In the genomic region with DNA sequence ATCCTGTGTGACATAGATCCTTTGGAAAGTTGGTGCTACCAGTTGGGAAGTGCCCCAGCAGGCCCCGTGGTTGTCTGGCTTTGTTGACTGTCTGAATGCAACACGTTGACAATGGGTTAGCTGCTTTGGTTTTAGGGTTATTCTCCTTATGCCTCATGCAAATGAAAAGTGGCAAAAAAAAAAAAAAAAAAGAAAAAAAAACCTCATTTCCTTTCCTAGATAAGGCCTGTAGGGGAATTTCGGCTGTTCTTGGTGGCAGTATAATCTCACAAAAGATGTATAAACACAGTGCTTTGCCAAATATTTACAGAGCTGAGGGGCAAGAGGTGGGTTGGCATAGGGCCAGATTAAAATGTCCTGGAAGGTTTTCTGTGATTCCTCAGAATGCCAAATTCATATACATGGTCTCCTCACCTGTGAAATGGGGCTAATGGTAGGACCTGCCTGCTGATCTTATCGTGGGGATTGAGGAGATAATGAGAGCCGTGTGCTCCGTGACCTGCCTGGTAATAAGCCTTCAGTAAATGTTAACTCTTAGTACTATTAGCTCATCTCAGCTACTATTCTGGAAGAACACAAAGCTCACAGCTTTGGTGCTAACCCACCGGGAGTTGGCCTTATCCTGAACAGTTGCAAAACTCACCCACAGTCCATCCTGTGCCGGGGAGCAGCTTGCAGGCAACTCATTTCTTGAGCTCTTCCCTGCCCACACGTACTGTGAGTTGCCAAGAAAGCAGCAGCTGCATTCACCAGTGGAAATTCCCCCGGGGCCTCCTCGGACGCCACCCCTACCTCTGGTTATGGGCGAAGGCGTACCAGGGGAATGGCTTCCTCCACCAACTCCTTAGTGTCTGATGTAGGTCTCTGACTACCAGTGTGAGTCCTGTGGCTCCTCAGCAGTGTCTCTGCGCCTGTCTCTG, we compare ENCODE assay signal across 8 cellular contexts.
DNase-seq lines count a peak whose midpoint lies in the region; ATAC-seq and TF ChIP-seq lines count a peak whose summit lies in the region.

No MANE protein-coding gene starts in this region.

- no peak for TF ChIP-seq CTCF in A673 (conservative IDR thresholded peaks at IDR 0.05; ENCODE audit: low read depth, low read length)

- no peaks in the 10 kb centered on the region for H3K27me3 ChIP-seq in A673 (replicated peaks; ENCODE audit: insufficient read depth, low read depth, low read length, poor library complexity)

- H3K36me3 ChIP-seq in A673 (ENCODE audit: insufficient read depth, low read length, poor library complexity, severe bottlenecking): no peaks in the 10 kb centered on the region

- CTCF ChIA-PET in A673 (lab: Charles Lee): no interaction called here

- H3K9me3 ChIP-seq in A673 (ENCODE audit: low read depth, low read length, poor library complexity, severe bottlenecking): no peaks in the 10 kb centered on the region

- H3K27ac ChIP-seq in A673 (ENCODE audit: low read depth, low read length, poor library complexity, severe bottlenecking): no peak overlapping the region

- no TSS peak for BruUV-seq in A673 (replicated peaks; lab: Mats Ljungman, UMichigan)

- DNase-seq in DMS53 treated with DMSO at 0.1 percent for 48 hours (lab: John Stamatoyannopoulos, UW; ENCODE audit: unreplicated experiment) (peak; percentile 12), activated T-cell treated with anti-CD3 and anti-CD28 coated beads for 4 hours (peak; percentile 36), non-pigmented ciliary epithelial cell (ENCODE audit: low read depth) (peak; percentile 17), HK-2 (ENCODE audit: unreplicated experiment) (no peak), amniotic stem cell (lab: John Stamatoyannopoulos, UW) (no peak), A673 (ENCODE audit: low spot score) (no peak)

- POLR2A ChIA-PET in A673 (lab: Charles Lee; ENCODE audit: low non-redundant PET): no interaction called here

- ATAC-seq in GM19452 (IDR thresholded peaks at IDR 0.05; ENCODE audit: unreplicated experiment) (peak; percentile 63), HG03469 (IDR thresholded peaks at IDR 0.05; ENCODE audit: unreplicated experiment) (peak; percentile 49)

- H3K4me3 ChIP-seq in A673 (ENCODE audit: low read depth, low read length, poor library complexity, severe bottlenecking): no peak overlapping the region

- H3K4me1 ChIP-seq in A673 (ENCODE audit: insufficient read depth, low read length, poor library complexity, severe bottlenecking): no peaks in the 10 kb centered on the region

- intact Hi-C loops in A673 (cut with micrococcal nuclease; ENCODE audit: unreplicated experiment): no loop called here

Comparison
In these comparisons a context has a peak if more than half of its experiments do, and no peak if none do; other contexts are left out.
1. DNase-seq: peak in DMS53 treated with DMSO at 0.1 percent for 48 hours (single experiment), activated T-cell treated with anti-CD3 and anti-CD28 coated beads for 4 hours (single experiment) and non-pigmented ciliary epithelial cell (single experiment); none in HK-2 (single experiment), amniotic stem cell (single experiment) and A673 (single experiment).